13 cellular contexts compared by ENCODE assay signal in the genomic region with DNA sequence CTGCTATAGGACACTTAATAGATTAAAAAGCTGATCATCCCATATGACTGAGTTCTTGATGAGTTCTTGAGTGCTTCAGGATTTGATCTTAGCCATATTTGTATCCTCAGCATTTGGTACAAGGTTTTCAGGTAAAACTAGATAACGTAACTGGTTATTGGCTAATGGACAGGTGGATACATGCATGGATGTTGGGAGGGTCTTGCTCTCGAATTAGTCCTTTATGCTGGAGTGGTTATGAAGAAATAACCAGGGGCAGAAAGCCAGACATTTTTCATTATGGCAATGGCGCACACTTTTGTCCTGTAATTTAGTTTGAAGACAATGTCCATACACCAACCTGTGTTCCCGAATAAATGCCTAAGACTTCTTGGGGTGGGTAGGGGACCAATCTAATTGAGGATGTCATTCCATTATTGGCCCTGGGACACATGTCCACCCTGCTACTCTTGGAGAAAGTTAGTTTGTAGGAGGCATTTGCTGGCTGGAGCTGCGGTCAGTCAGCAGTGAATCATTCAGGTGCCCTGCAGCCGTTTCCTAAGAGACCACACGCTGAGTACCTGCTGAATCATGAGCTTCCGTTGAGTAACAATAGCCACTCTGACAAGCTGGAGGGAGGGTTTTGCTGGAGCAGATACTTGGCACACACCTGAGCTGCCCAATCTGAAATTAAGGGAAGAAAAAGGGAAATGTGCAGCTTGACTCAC.
DNase-seq lines count a peak whose midpoint lies in the region; ATAC-seq and TF ChIP-seq lines count a peak whose summit lies in the region.
"Had no signal": no experiment of that assay in that cellular context is flagged by ENCODE, and none has a peak within 500 bp of the region (broad histone marks: within the 10 kb centered on the region; RNA-seq: fewer than 3 reads in every experiment).

No MANE protein-coding gene starts in this region.

- peaks cover 25% of the 10 kb centered on the region for H3K27me3 ChIP-seq in suprapubic skin

- H3K27ac ChIP-seq in suprapubic skin: no peak overlapping the region
- H3K27ac ChIP-seq: cardiac muscle cell, spleen had no signal

- intact Hi-C loops in Right ventricle myocardium superior (cut with DNase I): no loop called here

- DNase-seq in COR-L47 (lab: John Stamatoyannopoulos, UW) (peak; percentile 90), NCI-H1417 treated with DMSO at 0.1 percent for 48 hours (lab: John Stamatoyannopoulos, UW) (peak; percentile 84), SHP77 treated with DMSO at 0.1 percent for 48 hours (lab: John Stamatoyannopoulos, UW) (peak; percentile 48), iPS-NIHi11 (ENCODE audit: low spot score) (peak; percentile 46), suprapubic skin (ENCODE audit: low spot score in 2 of 2) (no peak), Right ventricle myocardium superior (no peak), anterior cingulate cortex (lab: John Stamatoyannopoulos, UW) (no peak)
- DNase-seq: activated T-cell treated with anti-CD3 and anti-CD28 coated beads for 4 hours, naive B cell, NCI-H526 treated with DMSO at 0.1 percent for 48 hours, spleen had no signal

- no peaks in the 10 kb centered on the region for H3K4me1 ChIP-seq in suprapubic skin
- H3K4me1 ChIP-seq: spleen had no signal

- H3K36me3 ChIP-seq in suprapubic skin: no peaks in the 10 kb centered on the region
- H3K36me3 ChIP-seq: cardiac muscle cell, spleen had no signal

- TF ChIP-seq CTCF in suprapubic skin (IDR thresholded peaks at IDR 0.05): no peak

- H3K9me3 ChIP-seq in suprapubic skin: no peaks in the 10 kb centered on the region
- H3K9me3 ChIP-seq: spleen had no signal

- no peak for TF ChIP-seq POLR2A in suprapubic skin (IDR thresholded peaks at IDR 0.05)

- H3K4me3 ChIP-seq in suprapubic skin: no peak overlapping the region
- H3K4me3 ChIP-seq: cardiac muscle cell, spleen had no signal

- ATAC-seq in Right ventricle myocardium superior (ENCODE audit: poor library complexity) (no peak), GM18517 (IDR thresholded peaks at IDR 0.05; ENCODE audit: unreplicated experiment) (no peak)

- TF ChIP-seq EP300 in suprapubic skin (IDR thresholded peaks at IDR 0.05): no peak

- WGBS in suprapubic skin: 61% methylated on average over 8 of the region's 8 CpGs

Comparison
In these comparisons a context has a peak if more than half of its experiments do, and no peak if none do; other contexts are left out.
1. DNase-seq: peak in COR-L47 (single experiment), NCI-H1417 treated with DMSO at 0.1 percent for 48 hours (single experiment), SHP77 treated with DMSO at 0.1 percent for 48 hours (single experiment) and iPS-NIHi11 (single experiment); none in suprapubic skin (0 of 2), Right ventricle myocardium superior (single experiment) and anterior cingulate cortex (0 of 58).